9 cellular contexts compared by ENCODE assay signal in the genomic region with DNA sequence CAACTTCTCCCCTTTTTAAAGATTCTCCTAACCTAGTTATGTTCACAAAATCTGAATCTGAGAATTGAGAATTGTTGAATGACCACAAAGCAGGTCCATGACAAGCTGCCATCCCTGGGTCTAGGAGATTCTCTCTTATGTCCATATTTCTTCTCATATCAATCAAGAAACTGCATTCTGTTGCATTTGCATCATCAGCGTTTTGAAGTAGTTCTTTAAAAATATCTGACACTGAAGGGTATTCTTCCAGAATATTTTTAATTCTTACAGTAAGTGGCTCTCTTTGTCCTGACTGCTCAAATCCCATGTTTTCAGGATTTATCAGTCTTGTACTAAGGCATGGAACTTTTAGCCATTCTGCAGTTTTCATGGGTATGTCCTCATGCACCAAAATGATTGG.
"Had no signal": no experiment of that assay in that cellular context is flagged by ENCODE, and none has a peak within 500 bp of the region (broad histone marks: within the 10 kb centered on the region; RNA-seq: fewer than 3 reads in every experiment).

No MANE protein-coding gene starts in this region.

- FAIRE-seq: H1, H54, HTR-8/SVneo had no signal

- H3K27ac ChIP-seq: KMS-11 had no signal

- H3K4me3 ChIP-seq: GM23338 had no signal

- H3K4me1 Mint-ChIP-seq: GM23338, H9 had no signal

- DNase-seq: H9, HCEC 1CT, Karpas-422, KBM-7 had no signal

- H3K4me2 ChIP-seq: GM23338, KMS-11 had no signal

- H3K27ac Mint-ChIP-seq: GM23338, H9 had no signal

- ATAC-seq: GM23338 had no signal

- H2AFZ ChIP-seq: GM23338 had no signal

- H3K9ac ChIP-seq: KMS-11 had no signal

- H3K4me3 Mint-ChIP-seq: GM23338, H9 had no signal
